8 cellular contexts compared by ENCODE assay signal in genomic region chr3:138608322-138609214, GRCh38. TPM values are rescaled to one million over a fixed set of nuclear protein-coding genes. Genes with fewer than 3 reads are reported as not detected.
DNase-seq lines count a peak whose midpoint lies in the region; ATAC-seq, FAIRE-seq and TF ChIP-seq lines count a peak whose summit lies in the region.

Gene FAIM, plus strand, starts transcription at chr3:138608771. Its CDS starts 10,956 bp downstream, at chr3:138619727.

- H3K36me3 ChIP-seq in BLaER1 treated with 17β-estradiol and CSF1 and Interleukin-3, amounts not matched to agents 10 nM and 100 nM = peaks cover 0 to 24% (median 4%) of the 10 kb centered on the region in 11 experiments; a peak in 9 of 22 replicates
- no peaks in the 10 kb centered on the region for H3K36me3 ChIP-seq in endothelial cell of umbilical vein (ENCODE audit: control insufficient read depth in 2 of 2, extremely low read depth in 1 of 2, insufficient read depth in 2 of 2, low read length in 2 of 2)

- H3K27me3 ChIP-seq in BLaER1 treated with 17β-estradiol and CSF1 and Interleukin-3, amounts not matched to agents 10 nM and 100 nM = no peaks in the 10 kb centered on the region
- H3K27me3 ChIP-seq in endothelial cell of umbilical vein (ENCODE audit: control insufficient read depth in 2 of 2, insufficient read depth in 2 of 2, low read length in 2 of 2) = no peaks in the 10 kb centered on the region

- POLR2A ChIA-PET in endothelial cell of umbilical vein (lab: Charles Lee) = interaction anchor here (1.0 to 2.0 kb wide), 2 partner anchors 15 to 166 kb away, joined by 4 to 7 read pairs; partner anchors contain the start of gene CEP70

- peak within 1 kb of the TSS; percentile 93 to 99 (median 98) for H3K9ac ChIP-seq in BLaER1 treated with 17β-estradiol and CSF1 and Interleukin-3, amounts not matched to agents 10 nM and 100 nM
- H3K9ac ChIP-seq in endothelial cell of umbilical vein (replicated peaks; ENCODE audit: extremely low read depth, insufficient read depth, low read length) = peak within 1 kb of the TSS; percentile 89

- H3K79me2 ChIP-seq in endothelial cell of umbilical vein (ENCODE audit: control insufficient read depth, insufficient read depth, low read length) = no peaks in the 10 kb centered on the region

- H2AFZ ChIP-seq in endothelial cell of umbilical vein (ENCODE audit: low read depth, low read length) = peak within 1 kb of the TSS; percentile 96

- DNase-seq in NCI-H69 (lab: John Stamatoyannopoulos, UW) = peak; percentile 75
- DNase-seq in activated CD8-positive, alpha-beta memory T cell treated with anti-CD3 and anti-CD28 coated beads, Interleukin-2, amount 50 U/mL, for 4 hours = peak; percentile 69
- peak; percentile 77 for DNase-seq in endothelial cell of umbilical vein (ENCODE audit: low read depth, low spot score)
- peak; percentile 56 for DNase-seq in midbrain (lab: John Stamatoyannopoulos, UW)
- peak; percentile 36 to 44 for DNase-seq in stimulated activated CD8-positive, alpha-beta memory T cell treated with anti-CD3 and anti-CD28 coated beads, Interleukin-2, amount 100 ng/mL, for 1 hour (ENCODE audit: low read depth in 2 of 2)

- ATAC-seq in GM19023 (IDR thresholded peaks at IDR 0.05; ENCODE audit: unreplicated experiment) (peak; percentile 75), HG03159 (IDR thresholded peaks at IDR 0.05; ENCODE audit: unreplicated experiment) (peak; percentile 71)

- peak; percentile 56 for FAIRE-seq in endothelial cell of umbilical vein (lab: Jason Lieb, UNC)

- peak within 1 kb of the TSS; percentile 90 to 99 (median 97) for H3K27ac ChIP-seq in BLaER1 treated with 17β-estradiol and CSF1 and Interleukin-3, amounts not matched to agents 10 nM and 100 nM
- H3K27ac ChIP-seq in endothelial cell of umbilical vein (ENCODE audit: insufficient read depth, low read depth, low read length) = peak within 1 kb of the TSS; percentile 66

- peaks cover 0 to 11% (median 9%) of the 10 kb centered on the region in 11 experiments; a peak in 11 of 22 replicates for H3K9me3 ChIP-seq in BLaER1 treated with 17β-estradiol and CSF1 and Interleukin-3, amounts not matched to agents 10 nM and 100 nM (replicated peaks in 1 of 11)
- no peaks in the 10 kb centered on the region for H3K9me3 ChIP-seq in endothelial cell of umbilical vein (replicated peaks; ENCODE audit: control insufficient read depth, insufficient read depth, low read length)

- H3K4me2 ChIP-seq in BLaER1 treated with 17β-estradiol and CSF1 and Interleukin-3, amounts not matched to agents 10 nM and 100 nM = peak within 1 kb of the TSS; percentile 69 to 92 (median 89)
- peak within 1 kb of the TSS; percentile 93 for H3K4me2 ChIP-seq in endothelial cell of umbilical vein (ENCODE audit: insufficient read depth, low read length)

- CTCF ChIA-PET in endothelial cell of umbilical vein (lab: Charles Lee) = interaction anchor here (1.6 to 3.0 kb wide), 4 partner anchors 15 to 327 kb away, joined by 5 to 15 read pairs (median 11); partner anchors contain the start of gene CEP70

- peaks cover 0 to 4% (median 0%) of the 10 kb centered on the region in 11 experiments; a peak in 1 of 22 replicates for H4K20me1 ChIP-seq in BLaER1 treated with 17β-estradiol and CSF1 and Interleukin-3, amounts not matched to agents 10 nM and 100 nM
- no peaks in the 10 kb centered on the region for H4K20me1 ChIP-seq in endothelial cell of umbilical vein (replicated peaks; ENCODE audit: control insufficient read depth, extremely low read depth, insufficient read depth, low read length)

- H3K4me1 ChIP-seq in BLaER1 treated with 17β-estradiol and CSF1 and Interleukin-3, amounts not matched to agents 10 nM and 100 nM = peaks cover 15 to 32% (median 24%) of the 10 kb centered on the region in 10 experiments
- H3K4me1 ChIP-seq in endothelial cell of umbilical vein (ENCODE audit: control insufficient read depth, extremely low read depth, insufficient read depth, low read length) = peaks cover 4% of the 10 kb centered on the region

- no peak for TF ChIP-seq CTCF in endothelial cell of umbilical vein (IDR thresholded peaks at IDR 0.05; ENCODE audit: extremely low read depth in 1 of 2, insufficient read depth in 1 of 2, low read depth in 1 of 2, low read length in 2 of 2)

- H3K4me3 ChIP-seq in BLaER1 treated with 17β-estradiol and CSF1 and Interleukin-3, amounts not matched to agents 10 nM and 100 nM = peak within 1 kb of the TSS; percentile 51 to 85 (median 78)
- peak within 1 kb of the TSS; percentile 45 to 86 (median 69) for H3K4me3 ChIP-seq in endothelial cell of umbilical vein (replicated peaks in 1 of 3; ENCODE audit: insufficient read depth in 1 of 3, low read depth in 1 of 3, low read length in 3 of 3)

- BruUV-seq in endothelial cell of umbilical vein (replicated peaks; lab: Mats Ljungman, UMichigan) = TSS peak; percentile 48

- H3K9me1 ChIP-seq in endothelial cell of umbilical vein (replicated peaks; ENCODE audit: control insufficient read depth, extremely low read depth, insufficient read depth, low read length) = no peaks in the 10 kb centered on the region

- intact Hi-C loops in endothelial cell of umbilical vein (cut with micrococcal nuclease) = loop anchor here (1.0 kb wide), 2 partner anchors 14 to 307 kb away; partner anchors contain the start of gene CEP70

- dilution Hi-C loops in endothelial cell of umbilical vein (cut with MboI; ENCODE audit: extremely low pct_ligation_motif_present, low sequenced_read_pairs) = no loop called here

- peak; percentile 10 for TF ChIP-seq POLR2A in endothelial cell of umbilical vein (IDR thresholded peaks at IDR 0.05; ENCODE audit: low read depth, low read length)

TF ChIP-seq in endothelial cell of umbilical vein, 7 proteins besides CTCF, POLR2A, EP300 and RAD21:
- TF ChIP-seq POLR2AphosphoS5 (IDR thresholded peaks at IDR 0.05; ENCODE audit: insufficient read depth, low read depth, low read length) = peak; percentile 72
- TF ChIP-seq MYC (IDR thresholded peaks at IDR 0.05; ENCODE audit: low read depth, low read length) = no peak
TF ChIP-seq in endothelial cell of umbilical vein: peak in this region for 1.

RNA-seq across cellular contexts. Expression of gene FAIM, which starts in this region (rescaled TPM):
- 9.9 and 11.9 TPM in 2 replicates for total RNA-seq in endothelial cell of umbilical vein
- polyA plus RNA-seq in endothelial cell of umbilical vein = 1.4 and 2.3 TPM in 2 replicates
- polyA plus RNA-seq in endothelial cell of umbilical vein (2011; cell fraction: cytosol; rRNA removed) = 5.3 and 6.5 TPM in 2 replicates
- 5.2 and 6.0 TPM in 2 replicates for polyA plus RNA-seq in endothelial cell of umbilical vein (2011; cell fraction: nucleus; rRNA removed)
- polyA plus RNA-seq in endothelial cell of umbilical vein (2012) = 8.1 and 12.2 TPM in 2 replicates
- polyA minus RNA-seq in endothelial cell of umbilical vein = 2.2 and 3.9 TPM in 2 replicates
- polyA minus RNA-seq in endothelial cell of umbilical vein (2011; cell fraction: cytosol; rRNA and poly(A)+ RNA removed) = 9.2 TPM
- polyA minus RNA-seq in endothelial cell of umbilical vein (2011; cell fraction: nucleus; rRNA and poly(A)+ RNA removed) = 1.1 and 1.7 TPM in 2 replicates

Comparison
In these comparisons a context has a peak if more than half of its experiments do, and no peak if none do; other contexts are left out.
1. Peak in every context shown above with its lines: DNase-seq, ATAC-seq, H3K4me3 ChIP-seq and H3K27ac ChIP-seq.